Comparison of ENCODE assay signal across 1 cellular context in genomic region chr2:127526142-127526939, GRCh38.
TF ChIP-seq lines count a peak whose summit lies in the region.

Gene IWS1 (minus strand): TSS chr2:127526489. CDS start chr2:127526208, 281 bp downstream.

TF ChIP-seq in GM12878, 131 proteins besides CTCF, POLR2A, EP300 and RAD21 (continued from another document and continues in another):
- TF ChIP-seq, protein P1, sequence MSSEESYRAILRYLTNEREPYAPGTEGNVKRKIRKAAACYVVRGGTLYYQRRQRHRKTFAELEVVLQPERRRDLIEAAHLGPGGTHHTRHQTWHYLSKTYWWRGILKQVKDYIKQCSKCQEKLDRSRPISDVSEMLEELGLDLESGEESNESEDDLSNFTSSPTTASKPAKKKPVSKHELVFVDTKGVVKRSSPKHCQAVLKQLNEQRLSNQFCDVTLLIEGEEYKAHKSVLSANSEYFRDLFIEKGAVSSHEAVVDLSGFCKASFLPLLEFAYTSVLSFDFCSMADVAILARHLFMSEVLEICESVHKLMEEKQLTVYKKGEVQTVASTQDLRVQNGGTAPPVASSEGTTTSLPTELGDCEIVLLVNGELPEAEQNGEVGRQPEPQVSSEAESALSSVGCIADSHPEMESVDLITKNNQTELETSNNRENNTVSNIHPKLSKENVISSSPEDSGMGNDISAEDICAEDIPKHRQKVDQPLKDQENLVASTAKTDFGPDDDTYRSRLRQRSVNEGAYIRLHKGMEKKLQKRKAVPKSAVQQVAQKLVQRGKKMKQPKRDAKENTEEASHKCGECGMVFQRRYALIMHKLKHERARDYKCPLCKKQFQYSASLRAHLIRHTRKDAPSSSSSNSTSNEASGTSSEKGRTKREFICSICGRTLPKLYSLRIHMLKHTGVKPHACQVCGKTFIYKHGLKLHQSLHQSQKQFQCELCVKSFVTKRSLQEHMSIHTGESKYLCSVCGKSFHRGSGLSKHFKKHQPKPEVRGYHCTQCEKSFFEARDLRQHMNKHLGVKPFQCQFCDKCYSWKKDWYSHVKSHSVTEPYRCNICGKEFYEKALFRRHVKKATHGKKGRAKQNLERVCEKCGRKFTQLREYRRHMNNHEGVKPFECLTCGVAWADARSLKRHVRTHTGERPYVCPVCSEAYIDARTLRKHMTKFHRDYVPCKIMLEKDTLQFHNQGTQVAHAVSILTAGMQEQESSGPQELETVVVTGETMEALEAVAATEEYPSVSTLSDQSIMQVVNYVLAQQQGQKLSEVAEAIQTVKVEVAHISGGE (CRISPR knock-in tag; IDR thresholded peaks at IDR 0.05) = no peak
- peak; percentile 85 for TF ChIP-seq ATF7 (IDR thresholded peaks at IDR 0.05; ENCODE audit: low read depth)
- TF ChIP-seq, protein P2, sequence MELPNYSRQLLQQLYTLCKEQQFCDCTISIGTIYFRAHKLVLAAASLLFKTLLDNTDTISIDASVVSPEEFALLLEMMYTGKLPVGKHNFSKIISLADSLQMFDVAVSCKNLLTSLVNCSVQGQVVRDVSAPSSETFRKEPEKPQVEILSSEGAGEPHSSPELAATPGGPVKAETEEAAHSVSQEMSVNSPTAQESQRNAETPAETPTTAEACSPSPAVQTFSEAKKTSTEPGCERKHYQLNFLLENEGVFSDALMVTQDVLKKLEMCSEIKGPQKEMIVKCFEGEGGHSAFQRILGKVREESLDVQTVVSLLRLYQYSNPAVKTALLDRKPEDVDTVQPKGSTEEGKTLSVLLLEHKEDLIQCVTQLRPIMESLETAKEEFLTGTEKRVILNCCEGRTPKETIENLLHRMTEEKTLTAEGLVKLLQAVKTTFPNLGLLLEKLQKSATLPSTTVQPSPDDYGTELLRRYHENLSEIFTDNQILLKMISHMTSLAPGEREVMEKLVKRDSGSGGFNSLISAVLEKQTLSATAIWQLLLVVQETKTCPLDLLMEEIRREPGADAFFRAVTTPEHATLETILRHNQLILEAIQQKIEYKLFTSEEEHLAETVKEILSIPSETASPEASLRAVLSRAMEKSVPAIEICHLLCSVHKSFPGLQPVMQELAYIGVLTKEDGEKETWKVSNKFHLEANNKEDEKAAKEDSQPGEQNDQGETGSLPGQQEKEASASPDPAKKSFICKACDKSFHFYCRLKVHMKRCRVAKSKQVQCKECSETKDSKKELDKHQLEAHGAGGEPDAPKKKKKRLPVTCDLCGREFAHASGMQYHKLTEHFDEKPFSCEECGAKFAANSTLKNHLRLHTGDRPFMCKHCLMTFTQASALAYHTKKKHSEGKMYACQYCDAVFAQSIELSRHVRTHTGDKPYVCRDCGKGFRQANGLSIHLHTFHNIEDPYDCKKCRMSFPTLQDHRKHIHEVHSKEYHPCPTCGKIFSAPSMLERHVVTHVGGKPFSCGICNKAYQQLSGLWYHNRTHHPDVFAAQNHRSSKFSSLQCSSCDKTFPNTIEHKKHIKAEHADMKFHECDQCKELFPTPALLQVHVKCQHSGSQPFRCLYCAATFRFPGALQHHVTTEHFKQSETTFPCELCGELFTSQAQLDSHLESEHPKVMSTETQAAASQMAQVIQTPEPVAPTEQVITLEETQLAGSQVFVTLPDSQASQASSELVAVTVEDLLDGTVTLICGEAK (IDR thresholded peaks at IDR 0.05; ENCODE audit: borderline replicate concordance) = peak; percentile 61; the same call in 1 of the 2 replicates
- peak; percentile 91 for TF ChIP-seq CREB1 (IDR thresholded peaks at IDR 0.05; ENCODE audit: low read depth)
- peak; percentile 70 for TF ChIP-seq SIX5 (IDR thresholded peaks at IDR 0.05; ENCODE audit: low read depth, low read length, severe bottlenecking)
- peak; percentile 58; the same call in 1 of the 2 replicates for TF ChIP-seq CBX5 (IDR thresholded peaks at IDR 0.05; ENCODE audit: low read depth)
- TF ChIP-seq SMAD1 (IDR thresholded peaks at IDR 0.05; ENCODE audit: low read depth, partially characterized antibody) = no peak
- no peak for TF ChIP-seq RCOR1 (conservative IDR thresholded peaks at IDR 0.05; ENCODE audit: low read depth, low read length)
- no peak for TF ChIP-seq POLR2AphosphoS2 (IDR thresholded peaks at IDR 0.05; ENCODE audit: low read depth, low read length)
- no peak for TF ChIP-seq ZNF217 (IDR thresholded peaks at IDR 0.05)
- peak; percentile 90 for TF ChIP-seq NR2F1 (conservative IDR thresholded peaks at IDR 0.05)
- no peak for TF ChIP-seq BACH1 (IDR thresholded peaks at IDR 0.05; ENCODE audit: borderline replicate concordance)
- TF ChIP-seq ATF2 (IDR thresholded peaks at IDR 0.05; ENCODE audit: low read length) = no peak
- TF ChIP-seq MYB (IDR thresholded peaks at IDR 0.05; ENCODE audit: borderline replicate concordance, low read depth, low read length) = 0 out of 2 replicates have a peak, but pooled peaks have one; percentile 27
- TF ChIP-seq, protein P3, sequence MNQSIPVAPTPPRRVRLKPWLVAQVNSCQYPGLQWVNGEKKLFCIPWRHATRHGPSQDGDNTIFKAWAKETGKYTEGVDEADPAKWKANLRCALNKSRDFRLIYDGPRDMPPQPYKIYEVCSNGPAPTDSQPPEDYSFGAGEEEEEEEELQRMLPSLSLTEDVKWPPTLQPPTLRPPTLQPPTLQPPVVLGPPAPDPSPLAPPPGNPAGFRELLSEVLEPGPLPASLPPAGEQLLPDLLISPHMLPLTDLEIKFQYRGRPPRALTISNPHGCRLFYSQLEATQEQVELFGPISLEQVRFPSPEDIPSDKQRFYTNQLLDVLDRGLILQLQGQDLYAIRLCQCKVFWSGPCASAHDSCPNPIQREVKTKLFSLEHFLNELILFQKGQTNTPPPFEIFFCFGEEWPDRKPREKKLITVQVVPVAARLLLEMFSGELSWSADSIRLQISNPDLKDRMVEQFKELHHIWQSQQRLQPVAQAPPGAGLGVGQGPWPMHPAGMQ (IDR thresholded peaks at IDR 0.05; ENCODE audit: borderline replicate concordance) = no peak
- TF ChIP-seq BHLHE40 (IDR thresholded peaks at IDR 0.05; ENCODE audit: borderline replicate concordance in 1 of 2, low read depth in 2 of 2, low read length in 1 of 2) = peak; percentile 6 to 29; a peak in 2 of 4 replicates
- peak; percentile 55; the same call in 1 of the 2 replicates for TF ChIP-seq PML (IDR thresholded peaks at IDR 0.05; ENCODE audit: low read length)
- TF ChIP-seq, protein P4, sequence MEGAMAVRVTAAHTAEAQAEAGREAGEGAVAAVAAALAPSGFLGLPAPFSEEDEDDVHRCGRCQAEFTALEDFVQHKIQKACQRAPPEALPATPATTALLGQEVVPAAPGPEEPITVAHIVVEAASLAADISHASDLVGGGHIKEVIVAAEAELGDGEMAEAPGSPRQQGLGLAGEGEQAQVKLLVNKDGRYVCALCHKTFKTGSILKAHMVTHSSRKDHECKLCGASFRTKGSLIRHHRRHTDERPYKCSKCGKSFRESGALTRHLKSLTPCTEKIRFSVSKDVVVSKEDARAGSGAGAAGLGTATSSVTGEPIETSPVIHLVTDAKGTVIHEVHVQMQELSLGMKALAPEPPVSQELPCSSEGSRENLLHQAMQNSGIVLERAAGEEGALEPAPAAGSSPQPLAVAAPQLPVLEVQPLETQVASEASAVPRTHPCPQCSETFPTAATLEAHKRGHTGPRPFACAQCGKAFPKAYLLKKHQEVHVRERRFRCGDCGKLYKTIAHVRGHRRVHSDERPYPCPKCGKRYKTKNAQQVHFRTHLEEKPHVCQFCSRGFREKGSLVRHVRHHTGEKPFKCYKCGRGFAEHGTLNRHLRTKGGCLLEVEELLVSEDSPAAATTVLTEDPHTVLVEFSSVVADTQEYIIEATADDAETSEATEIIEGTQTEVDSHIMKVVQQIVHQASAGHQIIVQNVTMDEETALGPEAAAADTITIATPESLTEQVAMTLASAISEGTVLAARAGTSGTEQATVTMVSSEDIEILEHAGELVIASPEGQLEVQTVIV (IDR thresholded peaks at IDR 0.05; ENCODE audit: borderline replicate concordance, partially characterized antibody) = peak; percentile 63
- peak; percentile 4; the same call in 1 of the 2 replicates for TF ChIP-seq SPI1 (IDR thresholded peaks at IDR 0.05; ENCODE audit: borderline replicate concordance, insufficient read depth, low read depth, low read length)
- TF ChIP-seq, protein P5, sequence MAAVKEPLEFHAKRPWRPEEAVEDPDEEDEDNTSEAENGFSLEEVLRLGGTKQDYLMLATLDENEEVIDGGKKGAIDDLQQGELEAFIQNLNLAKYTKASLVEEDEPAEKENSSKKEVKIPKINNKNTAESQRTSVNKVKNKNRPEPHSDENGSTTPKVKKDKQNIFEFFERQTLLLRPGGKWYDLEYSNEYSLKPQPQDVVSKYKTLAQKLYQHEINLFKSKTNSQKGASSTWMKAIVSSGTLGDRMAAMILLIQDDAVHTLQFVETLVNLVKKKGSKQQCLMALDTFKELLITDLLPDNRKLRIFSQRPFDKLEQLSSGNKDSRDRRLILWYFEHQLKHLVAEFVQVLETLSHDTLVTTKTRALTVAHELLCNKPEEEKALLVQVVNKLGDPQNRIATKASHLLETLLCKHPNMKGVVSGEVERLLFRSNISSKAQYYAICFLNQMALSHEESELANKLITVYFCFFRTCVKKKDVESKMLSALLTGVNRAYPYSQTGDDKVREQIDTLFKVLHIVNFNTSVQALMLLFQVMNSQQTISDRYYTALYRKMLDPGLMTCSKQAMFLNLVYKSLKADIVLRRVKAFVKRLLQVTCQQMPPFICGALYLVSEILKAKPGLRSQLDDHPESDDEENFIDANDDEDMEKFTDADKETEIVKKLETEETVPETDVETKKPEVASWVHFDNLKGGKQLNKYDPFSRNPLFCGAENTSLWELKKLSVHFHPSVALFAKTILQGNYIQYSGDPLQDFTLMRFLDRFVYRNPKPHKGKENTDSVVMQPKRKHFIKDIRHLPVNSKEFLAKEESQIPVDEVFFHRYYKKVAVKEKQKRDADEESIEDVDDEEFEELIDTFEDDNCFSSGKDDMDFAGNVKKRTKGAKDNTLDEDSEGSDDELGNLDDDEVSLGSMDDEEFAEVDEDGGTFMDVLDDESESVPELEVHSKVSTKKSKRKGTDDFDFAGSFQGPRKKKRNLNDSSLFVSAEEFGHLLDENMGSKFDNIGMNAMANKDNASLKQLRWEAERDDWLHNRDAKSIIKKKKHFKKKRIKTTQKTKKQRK (IDR thresholded peaks at IDR 0.05; ENCODE audit: low read depth, low read length) = no peak
- TF ChIP-seq CBFB (IDR thresholded peaks at IDR 0.05; ENCODE audit: low read depth) = no peak
- no peak for TF ChIP-seq BRCA1 (IDR thresholded peaks at IDR 0.05; ENCODE audit: low read depth, low read length)
- TF ChIP-seq, protein P6, sequence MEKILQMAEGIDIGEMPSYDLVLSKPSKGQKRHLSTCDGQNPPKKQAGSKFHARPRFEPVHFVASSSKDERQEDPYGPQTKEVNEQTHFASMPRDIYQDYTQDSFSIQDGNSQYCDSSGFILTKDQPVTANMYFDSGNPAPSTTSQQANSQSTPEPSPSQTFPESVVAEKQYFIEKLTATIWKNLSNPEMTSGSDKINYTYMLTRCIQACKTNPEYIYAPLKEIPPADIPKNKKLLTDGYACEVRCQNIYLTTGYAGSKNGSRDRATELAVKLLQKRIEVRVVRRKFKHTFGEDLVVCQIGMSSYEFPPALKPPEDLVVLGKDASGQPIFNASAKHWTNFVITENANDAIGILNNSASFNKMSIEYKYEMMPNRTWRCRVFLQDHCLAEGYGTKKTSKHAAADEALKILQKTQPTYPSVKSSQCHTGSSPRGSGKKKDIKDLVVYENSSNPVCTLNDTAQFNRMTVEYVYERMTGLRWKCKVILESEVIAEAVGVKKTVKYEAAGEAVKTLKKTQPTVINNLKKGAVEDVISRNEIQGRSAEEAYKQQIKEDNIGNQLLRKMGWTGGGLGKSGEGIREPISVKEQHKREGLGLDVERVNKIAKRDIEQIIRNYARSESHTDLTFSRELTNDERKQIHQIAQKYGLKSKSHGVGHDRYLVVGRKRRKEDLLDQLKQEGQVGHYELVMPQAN (conservative IDR thresholded peaks at IDR 0.05) = peak; percentile 81
- no peak; the same call in 1 of the 2 replicates for TF ChIP-seq MTA2 (IDR thresholded peaks at IDR 0.05; ENCODE audit: low read depth)
- TF ChIP-seq PRDM15 (CRISPR knock-in tag; IDR thresholded peaks at IDR 0.05) = no peak
- TF ChIP-seq ZNF24 (IDR thresholded peaks at IDR 0.05) = no peak
- TF ChIP-seq ZBED1 (IDR thresholded peaks at IDR 0.05; ENCODE audit: borderline replicate concordance) = no peak
- 0 out of 2 replicates have a peak, but pooled peaks have one; percentile 7 for TF ChIP-seq RBBP5 (conservative IDR thresholded peaks at IDR 0.05)
- no peak for TF ChIP-seq SMC3 (IDR thresholded peaks at IDR 0.05; ENCODE audit: borderline replicate concordance, low read length)
- no peak; the same call in 1 of the 2 replicates for TF ChIP-seq WRNIP1 (IDR thresholded peaks at IDR 0.05; ENCODE audit: borderline replicate concordance, low read depth, low read length)
- no peak for TF ChIP-seq RAD51 (IDR thresholded peaks at IDR 0.05)
- no peak for TF ChIP-seq CEBPB (IDR thresholded peaks at IDR 0.05; ENCODE audit: borderline replicate concordance in 1 of 2, low read depth in 2 of 2, low read length in 2 of 2)
- no peak for TF ChIP-seq SREBF1 (IDR thresholded peaks at IDR 0.05; ENCODE audit: low read length)
- TF ChIP-seq CBX3 (IDR thresholded peaks at IDR 0.05; ENCODE audit: borderline replicate concordance, low read depth) = no peak
- TF ChIP-seq ETV6 (conservative IDR thresholded peaks at IDR 0.05 in 1 of 2, IDR thresholded peaks at IDR 0.05 in 1 of 2; ENCODE audit: borderline replicate concordance in 1 of 2, low read depth in 1 of 2) = peak in 1 of 2 experiments; percentile 16; a peak in 1 of 4 replicates
- no peak for TF ChIP-seq NFIC (IDR thresholded peaks at IDR 0.05; ENCODE audit: low read depth, low read length)
